15 cellular contexts compared by ENCODE assay signal in the genomic region with DNA sequence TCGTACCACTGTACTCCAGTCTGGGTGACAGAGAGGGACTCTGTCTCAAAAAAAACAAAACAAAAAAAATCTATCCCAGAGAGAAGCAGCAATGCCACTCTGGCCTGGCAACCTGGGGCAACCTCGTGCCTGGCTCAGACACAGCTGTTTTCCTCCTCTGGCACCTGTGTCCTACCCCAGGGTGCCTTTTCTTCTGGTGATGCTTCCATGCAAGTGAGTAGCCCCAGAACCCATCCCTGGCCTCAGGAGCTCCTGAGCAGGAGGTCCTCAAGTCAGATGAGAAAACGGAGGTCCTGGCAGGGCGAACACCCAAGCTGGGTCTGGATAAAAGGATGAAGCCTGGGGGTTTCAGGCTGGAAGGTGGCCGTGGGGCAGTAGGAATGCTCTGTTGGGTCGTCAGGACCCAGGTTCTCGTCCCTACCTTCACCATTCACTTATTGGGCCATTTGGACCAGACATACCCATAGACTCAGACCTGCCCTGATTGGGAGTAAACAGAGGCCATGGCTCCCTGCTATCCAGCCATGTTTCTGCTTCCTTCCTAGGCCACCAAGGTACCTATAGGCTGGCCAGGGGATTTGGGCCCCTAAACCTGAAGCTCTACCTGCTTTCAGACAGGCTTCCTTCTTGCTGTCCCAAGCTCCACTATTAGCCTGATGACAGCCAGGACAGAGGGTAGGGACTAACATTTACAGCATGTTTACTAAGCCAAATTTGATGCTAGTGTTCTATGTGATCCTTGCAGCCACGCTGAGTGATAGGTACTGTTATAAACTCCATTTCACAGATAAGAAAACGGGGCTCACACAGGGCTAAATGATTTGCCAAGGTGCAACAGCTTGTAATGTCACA.
"Had no signal": no experiment of that assay in that cellular context is flagged by ENCODE, and none has a peak within 500 bp of the region (broad histone marks: within the 10 kb centered on the region; RNA-seq: fewer than 3 reads in every experiment).

No MANE protein-coding gene starts in this region.

- H3K4me3 ChIP-seq: cardiac muscle cell, left ventricle myocardium inferior, mucosa of descending colon, upper lobe of right lung had no signal

- H3K36me3 Mint-ChIP-seq: memory B cell had no signal

- H3K27me3 Mint-ChIP-seq: memory B cell; naive thymus-derived CD4-positive, alpha-beta T cell; stimulated activated naive CD8-positive, alpha-beta T cell treated with anti-CD3 and anti-CD28 coated beads, Interleukin-15, Interleukin-2, amounts not matched to agents 100 ng/mL and 50 ng/mL, for 24 hours had no signal

- H3K36me3 ChIP-seq: cardiac muscle cell, left ventricle myocardium inferior, upper lobe of right lung had no signal

- H3K27ac ChIP-seq: cardiac muscle cell, upper lobe of right lung had no signal

- H3K27me3 ChIP-seq: cardiac muscle cell, upper lobe of right lung had no signal

- FAIRE-seq: kidney had no signal

- H3K9me3 ChIP-seq: left ventricle myocardium inferior, mucosa of descending colon, upper lobe of right lung had no signal

- DNase-seq: activated CD4-positive, alpha-beta T cell treated with anti-CD3 and anti-CD28 coated beads for 4 hours; activated naive CD4-positive, alpha-beta T cell treated with Interleukin-2 at 50 U/mL for 16 hours; activated T-cell treated with anti-CD3 and anti-CD28 coated beads for 4 hours; hippocampal formation; kidney; left ventricle myocardium inferior; mucosa of descending colon; naive thymus-derived CD4-positive, alpha-beta T cell; retina; stimulated activated CD4-positive, alpha-beta T cell treated with anti-CD3 and anti-CD28 coated beads, Interleukin-4, amount 100 ng/mL, for 24 hours; upper lobe of right lung had no signal

- H3K4me3 Mint-ChIP-seq: memory B cell; naive thymus-derived CD4-positive, alpha-beta T cell; stimulated activated naive CD8-positive, alpha-beta T cell treated with anti-CD3 and anti-CD28 coated beads, Interleukin-15, Interleukin-2, amounts not matched to agents 100 ng/mL and 50 ng/mL, for 24 hours; T-helper 1 cell treated with Interleukin-12 subunit alpha and Interleukin-12 subunit beta and Interleukin-4 antibody, amounts not matched to agents 30 μg/mL and 1 μg/mL, for 36 hours had no signal

- H3K27ac Mint-ChIP-seq: stimulated activated naive CD8-positive, alpha-beta T cell treated with anti-CD3 and anti-CD28 coated beads, Interleukin-15, Interleukin-2, amounts not matched to agents 100 ng/mL and 50 ng/mL, for 24 hours had no signal

- H3K9me3 Mint-ChIP-seq: memory B cell; naive thymus-derived CD4-positive, alpha-beta T cell; stimulated activated naive CD8-positive, alpha-beta T cell treated with anti-CD3 and anti-CD28 coated beads, Interleukin-15, Interleukin-2, amounts not matched to agents 100 ng/mL and 50 ng/mL, for 24 hours had no signal
